In genomic region chr17:33209671-33210070, GRCh38 we compare ENCODE assay signal across 20 cellular contexts.
A peak's percentile ranks its signal among the peaks of the same experiment; 100 is the strongest.
DNase-seq lines count a peak whose midpoint lies in the region; ATAC-seq, FAIRE-seq and TF ChIP-seq lines count a peak whose summit lies in the region.
"Had no signal": no experiment of that assay in that cellular context is flagged by ENCODE, and none has a peak within 500 bp of the region (broad histone marks: within the 10 kb centered on the region; RNA-seq: fewer than 3 reads in every experiment).

No MANE protein-coding gene starts in this region.

- intact Hi-C loops in colonic mucosa (cut with DNase I), result no loop called here

- TF ChIP-seq CTCF in epithelial cell of proximal tubule (conservative IDR thresholded peaks at IDR 0.05; ENCODE audit: low read depth, low read length), result no peak
- TF ChIP-seq CTCF in colonic mucosa (IDR thresholded peaks at IDR 0.05), result no peak

- DNase-seq in RCC 7860 (ENCODE audit: low spot score) (peak; percentile 55), epithelial cell of proximal tubule (ENCODE audit: low read depth) (peak; percentile 92), kidney tubule cell (ENCODE audit: low spot score) (peak; percentile 83), colonic mucosa (no peak), cerebellar cortex (ENCODE audit: low spot score) (no peak)
- DNase-seq in activated T-cell treated with anti-CD3 and anti-CD28 coated beads, Interleukin-2, amount 50 U/mL, for 1 hour, result no peak
- DNase-seq: Caco-2; CD8-positive, alpha-beta T cell; KG1; MG63; NCI-H1105 treated with DMSO at 0.1 percent for 48 hours; NCI-H146; NCI-H2029 treated with DMSO at 0.1 percent for 48 hours; NCI-H2227 treated with DMSO at 0.1 percent for 48 hours; NCI-H526 treated with DMSO at 0.1 percent for 48 hours had no signal

- ATAC-seq in HG03135 (IDR thresholded peaks at IDR 0.05; ENCODE audit: unreplicated experiment), result no peak
- ATAC-seq: CD8-positive, alpha-beta T cell had no signal

- H3K27me3 ChIP-seq in colonic mucosa, result no peaks in the 10 kb centered on the region

- H3K9me3 ChIP-seq in colonic mucosa, result no peaks in the 10 kb centered on the region
- H3K9me3 ChIP-seq: MG63, SK-N-SH had no signal

- no peaks in the 10 kb centered on the region for H3K36me3 ChIP-seq in colonic mucosa
- H3K36me3 ChIP-seq: MG63 had no signal

- no peak overlapping the region for H3K9ac ChIP-seq in colonic mucosa (ENCODE audit: low read depth in 2 of 2, low read length in 2 of 2)
- H3K9ac ChIP-seq: SK-N-SH had no signal

- no peaks in the 10 kb centered on the region for H3K4me1 ChIP-seq in colonic mucosa
- H3K4me1 ChIP-seq: Caco-2 had no signal

- no peak for FAIRE-seq in RCC 7860 (lab: Jason Lieb, UNC)
- FAIRE-seq: GM19239 had no signal

- H3K4me3 ChIP-seq in epithelial cell of proximal tubule (ENCODE audit: low read depth, low read length) (no peak overlapping the region), colonic mucosa (no peak overlapping the region)
- H3K4me3 ChIP-seq: MG63 had no signal

- no peak overlapping the region for H3K27ac ChIP-seq in colonic mucosa
- H3K27ac ChIP-seq: C4-2B, RWPE1 had no signal

Comparison
In these comparisons a context has a peak if more than half of its experiments do, and no peak if none do; other contexts are left out.
1. DNase-seq: peak in RCC 7860 (single experiment), epithelial cell of proximal tubule (single experiment) and kidney tubule cell (single experiment); none in activated T-cell treated with anti-CD3 and anti-CD28 coated beads, Interleukin-2, amount 50 U/mL, for 1 hour (single experiment), colonic mucosa (single experiment) and cerebellar cortex (single experiment).